Comparison of ENCODE assay signal across 8 cellular contexts in genomic region chr17:1998426-1998784, GRCh38. TPM values are rescaled to one million over a fixed set of nuclear protein-coding genes. Genes with fewer than 3 reads are reported as not detected.
DNase-seq lines count a peak whose midpoint lies in the region; ATAC-seq and TF ChIP-seq lines count a peak whose summit lies in the region.

No MANE protein-coding gene starts in this region.

- H3K27ac Mint-ChIP-seq in stimulated activated effector memory CD8-positive, alpha-beta T cell treated with anti-CD3 and anti-CD28 coated beads, Interleukin-12 subunit alpha, Interleukin-12 subunit beta, amount 100 ng/mL, for 72 hours = no peak overlapping the region

- intact Hi-C loops in body of pancreas (cut with DNase I) = no loop called here

- H3K4me1 Mint-ChIP-seq in stimulated activated effector memory CD8-positive, alpha-beta T cell treated with anti-CD3 and anti-CD28 coated beads, Interleukin-12 subunit alpha, Interleukin-12 subunit beta, amount 100 ng/mL, for 72 hours = no peaks in the 10 kb centered on the region

- H2AFZ ChIP-seq in SK-N-SH (ENCODE audit: low read depth) = no peak overlapping the region

- no peak for TF ChIP-seq EP300 in SK-N-SH (IDR thresholded peaks at IDR 0.05; ENCODE audit: borderline replicate concordance in 1 of 2, low read depth in 1 of 2, low read length in 1 of 2)

- H3K9me3 Mint-ChIP-seq in stimulated activated effector memory CD8-positive, alpha-beta T cell treated with anti-CD3 and anti-CD28 coated beads, Interleukin-12 subunit alpha, Interleukin-12 subunit beta, amount 100 ng/mL, for 72 hours = no peaks in the 10 kb centered on the region

- TF ChIP-seq POLR2A in body of pancreas (IDR thresholded peaks at IDR 0.05) = no peak

- no peak overlapping the region for H3K27ac ChIP-seq in SK-N-SH (ENCODE audit: low read depth in 2 of 2, low read length in 1 of 2)
- peak overlapping the region; percentile 91 to 94 (median 94) for H3K27ac ChIP-seq in body of pancreas

- DNase-seq in SK-N-SH (peak; percentile 61), body of pancreas (peak; percentile 52 to 65 (median 59)), islet precursor cell (peak; percentile 62), NCI-H510A (lab: John Stamatoyannopoulos, UW) (no peak), NCI-H1092 treated with DMSO at 0.1 percent for 48 hours (lab: John Stamatoyannopoulos, UW) (no peak)
- no peak for DNase-seq in stimulated activated effector memory CD8-positive, alpha-beta T cell treated with anti-CD3 and anti-CD28 coated beads, Interleukin-12 subunit alpha, Interleukin-12 subunit beta, amount 100 ng/mL, for 72 hours (ENCODE audit: low spot score in 2 of 2)

- H3K27me3 ChIP-seq in SK-N-SH (ENCODE audit: insufficient read depth) (no peaks in the 10 kb centered on the region), body of pancreas (no peaks in the 10 kb centered on the region)

- CTCF ChIA-PET in SK-N-SH (lab: Yijun Ruan, JAX) = interaction anchor here (0.9 to 3.3 kb wide), 3 partner anchors 21 to 76 kb away, joined by 3 to 21 read pairs (median 3); partner anchors contain the start of gene RTN4RL1

- no peak for TF ChIP-seq CTCF in SK-N-SH (IDR thresholded peaks at IDR 0.05)
- no peak for TF ChIP-seq CTCF in body of pancreas (IDR thresholded peaks at IDR 0.05)

- no peak for TF ChIP-seq RAD21 in SK-N-SH (IDR thresholded peaks at IDR 0.05; ENCODE audit: low read length)

- H3K4me3 ChIP-seq in SK-N-SH (ENCODE audit: low read depth in 2 of 2, low read length in 1 of 2) (no peak overlapping the region), body of pancreas (peak overlapping the region in 1 of 2 donors; percentile 36)

- no peak for ATAC-seq in SK-N-SH treated with all-trans-retinoic acid at 6 μM for 48 hours
- ATAC-seq in body of pancreas = peak; percentile 26
- peak; percentile 8 for ATAC-seq in stimulated activated effector memory CD8-positive, alpha-beta T cell treated with anti-CD3 and anti-CD28 coated beads, Interleukin-12 subunit alpha, Interleukin-12 subunit beta, amount 100 ng/mL, for 72 hours
- ATAC-seq in GM21515 (IDR thresholded peaks at IDR 0.05; ENCODE audit: unreplicated experiment) = no peak

- no peaks in the 10 kb centered on the region for H3K9me3 ChIP-seq in SK-N-SH
- H3K9me3 ChIP-seq in body of pancreas = no peaks in the 10 kb centered on the region

- H3K9ac ChIP-seq in SK-N-SH = no peak overlapping the region

- peaks cover 0 to 33% of the 10 kb centered on the region in 2 experiments; a peak in 1 of 4 replicates for H3K4me1 ChIP-seq in SK-N-SH (ENCODE audit: control insufficient read depth in 1 of 2, insufficient read depth in 2 of 2, low read depth in 1 of 2, low read length in 1 of 2)
- peaks cover 66% of the 10 kb centered on the region for H3K4me1 ChIP-seq in body of pancreas

- POLR2A ChIA-PET in SK-N-SH (lab: Yijun Ruan, JAX) = no interaction called here

- H3K9me2 ChIP-seq in SK-N-SH = no peaks in the 10 kb centered on the region

- H3K36me3 Mint-ChIP-seq in stimulated activated effector memory CD8-positive, alpha-beta T cell treated with anti-CD3 and anti-CD28 coated beads, Interleukin-12 subunit alpha, Interleukin-12 subunit beta, amount 100 ng/mL, for 72 hours = no peaks in the 10 kb centered on the region

- no peaks in the 10 kb centered on the region for H3K79me2 ChIP-seq in SK-N-SH (ENCODE audit: insufficient read depth)

- no peak overlapping the region for H3K4me2 ChIP-seq in SK-N-SH

- H3K4me3 Mint-ChIP-seq in stimulated activated effector memory CD8-positive, alpha-beta T cell treated with anti-CD3 and anti-CD28 coated beads, Interleukin-12 subunit alpha, Interleukin-12 subunit beta, amount 100 ng/mL, for 72 hours = no peak overlapping the region

- H3K36me3 ChIP-seq in SK-N-SH (replicated peaks in 1 of 2; ENCODE audit: control insufficient read depth in 1 of 2, insufficient read depth in 2 of 2, low read length in 1 of 2) = no peaks in the 10 kb centered on the region
- no peaks in the 10 kb centered on the region for H3K36me3 ChIP-seq in body of pancreas (replicated peaks in 1 of 2; ENCODE audit: insufficient read depth in 1 of 2, low read depth in 2 of 2)

- H3F3A ChIP-seq in SK-N-SH (replicated peaks; ENCODE audit: insufficient read depth) = no peaks in the 10 kb centered on the region

- 14% methylated on average over 7 of the region's 48 CpGs for WGBS in SK-N-SH (ENCODE audit: low lambda C conversion rate)
- 2% methylated on average over 39 of the region's 48 CpGs; no CpG with 5 or more reads in 1 of the 2 donors for WGBS in body of pancreas, 2 donors

- no peaks in the 10 kb centered on the region for H4K20me1 ChIP-seq in SK-N-SH (ENCODE audit: insufficient read depth)

TF ChIP-seq in SK-N-SH, 30 proteins besides CTCF, POLR2A, EP300 and RAD21 (continues in another document):
- no peak for TF ChIP-seq NRF1 (IDR thresholded peaks at IDR 0.05; ENCODE audit: low read depth, low read length)
- TF ChIP-seq GATA2 (CRISPR knock-in tag; IDR thresholded peaks at IDR 0.05) = no peak
- TF ChIP-seq TCF12 (IDR thresholded peaks at IDR 0.05) = no peak
- no peak for TF ChIP-seq USF2 (IDR thresholded peaks at IDR 0.05; ENCODE audit: borderline replicate concordance, low read depth, low read length)
- no peak for TF ChIP-seq FOXM1 (IDR thresholded peaks at IDR 0.05; ENCODE audit: low read depth)

TF ChIP-seq in SK-N-SH treated with all-trans-retinoic acid at 6 μM for 48 hours, 23 proteins besides CTCF, POLR2A, EP300 and RAD21 (continues in another document):
- no peak for TF ChIP-seq ZNF70 (CRISPR knock-in tag; IDR thresholded peaks at IDR 0.05)
- TF ChIP-seq TCF4 (CRISPR knock-in tag; IDR thresholded peaks at IDR 0.05; ENCODE audit: borderline replicate concordance) = no peak
- no peak for TF ChIP-seq ISL1 (CRISPR knock-in tag; IDR thresholded peaks at IDR 0.05)
- no peak for TF ChIP-seq CSRNP3 (CRISPR knock-in tag; IDR thresholded peaks at IDR 0.05)
- TF ChIP-seq RARB (CRISPR knock-in tag; IDR thresholded peaks at IDR 0.05) = no peak
- no peak for TF ChIP-seq SNAI2 (CRISPR knock-in tag; IDR thresholded peaks at IDR 0.05)
- TF ChIP-seq GLIS3 (CRISPR knock-in tag; IDR thresholded peaks at IDR 0.05) = no peak
- no peak for TF ChIP-seq ZC3H10 (CRISPR knock-in tag; IDR thresholded peaks at IDR 0.05)
- no peak for TF ChIP-seq PATZ1 (CRISPR knock-in tag; IDR thresholded peaks at IDR 0.05; ENCODE audit: borderline replicate concordance)
- no peak for TF ChIP-seq TOX (CRISPR knock-in tag; IDR thresholded peaks at IDR 0.05; ENCODE audit: borderline replicate concordance)
- TF ChIP-seq PPARA (CRISPR knock-in tag; IDR thresholded peaks at IDR 0.05; ENCODE audit: borderline replicate concordance) = no peak

RNA-seq across cellular contexts. Expression of gene RTN4RL1, which starts 26.7 kb away (rescaled TPM):
- polyA plus RNA-seq in SK-N-SH (2012; rRNA removed) = 0.07 TPM in 1 of 2 replicates, not detected in the other
- 0.01 and 0.03 TPM in 2 replicates for polyA plus RNA-seq in SK-N-SH (2012; cell fraction: cytosol; rRNA removed)
- 0.02 and 0.04 TPM in 2 replicates for polyA plus RNA-seq in SK-N-SH (2012; cell fraction: nucleus; rRNA removed)
- 1 to 10 TPM; 3.1 to 3.6 TPM for total RNA-seq in body of pancreas

RNA-seq across cellular contexts. Expression of gene DPH1, which starts 31.5 kb away (rescaled TPM):
- polyA plus RNA-seq in SK-N-SH (2012; rRNA removed) = 36.2 and 39.5 TPM in 2 replicates
- polyA plus RNA-seq in SK-N-SH (2012; cell fraction: cytosol; rRNA removed) = 10.0 and 16.0 TPM in 2 replicates
- polyA plus RNA-seq in SK-N-SH (2012; cell fraction: nucleus; rRNA removed) = 149 and 180 TPM in 2 replicates
- 10 to 100 TPM; 34.8 to 77.8 TPM for total RNA-seq in body of pancreas

RNA-seq across cellular contexts. Expression of gene OVCA2, which starts 43.4 kb away (rescaled TPM):
- 58.1 and 59.2 TPM in 2 replicates for polyA plus RNA-seq in SK-N-SH (2012; rRNA removed)
- polyA plus RNA-seq in SK-N-SH (2012; cell fraction: cytosol; rRNA removed) = 39.2 and 51.0 TPM in 2 replicates
- 34.5 and 38.7 TPM in 2 replicates for polyA plus RNA-seq in SK-N-SH (2012; cell fraction: nucleus; rRNA removed)
- total RNA-seq in body of pancreas = 10 to 100 TPM; 17.1 to 36.3 TPM

RNA-seq across cellular contexts. Expression of gene HIC1, which starts 56.5 kb away (rescaled TPM):
- polyA plus RNA-seq in SK-N-SH (2012; rRNA removed) = 3.8 and 6.4 TPM in 2 replicates
- 2.1 and 3.1 TPM in 2 replicates for polyA plus RNA-seq in SK-N-SH (2012; cell fraction: cytosol; rRNA removed)
- 13.7 and 15.5 TPM in 2 replicates for polyA plus RNA-seq in SK-N-SH (2012; cell fraction: nucleus; rRNA removed)
- 10 to 100 TPM in 1 of 2 donors, 1 to 10 TPM in 1; 9.6 to 18.1 TPM for total RNA-seq in body of pancreas

Comparison
In these comparisons a context has a peak if more than half of its experiments do, and no peak if none do; other contexts are left out.
1. DNase-seq: peak in SK-N-SH (single experiment), body of pancreas (4 of 4) and islet precursor cell (single experiment); none in stimulated activated effector memory CD8-positive, alpha-beta T cell treated with anti-CD3 and anti-CD28 coated beads, Interleukin-12 subunit alpha, Interleukin-12 subunit beta, amount 100 ng/mL, for 72 hours (0 of 2), NCI-H510A (single experiment) and NCI-H1092 treated with DMSO at 0.1 percent for 48 hours (single experiment).
2. H3K27ac ChIP-seq: peak in body of pancreas (4 of 4); none in SK-N-SH (0 of 2).
3. ATAC-seq: peak in body of pancreas (single experiment) and stimulated activated effector memory CD8-positive, alpha-beta T cell treated with anti-CD3 and anti-CD28 coated beads, Interleukin-12 subunit alpha, Interleukin-12 subunit beta, amount 100 ng/mL, for 72 hours (single experiment); none in SK-N-SH treated with all-trans-retinoic acid at 6 μM for 48 hours (single experiment) and GM21515 (single experiment).